Comparison of ENCODE assay signal across 34 cellular contexts in the genomic region with DNA sequence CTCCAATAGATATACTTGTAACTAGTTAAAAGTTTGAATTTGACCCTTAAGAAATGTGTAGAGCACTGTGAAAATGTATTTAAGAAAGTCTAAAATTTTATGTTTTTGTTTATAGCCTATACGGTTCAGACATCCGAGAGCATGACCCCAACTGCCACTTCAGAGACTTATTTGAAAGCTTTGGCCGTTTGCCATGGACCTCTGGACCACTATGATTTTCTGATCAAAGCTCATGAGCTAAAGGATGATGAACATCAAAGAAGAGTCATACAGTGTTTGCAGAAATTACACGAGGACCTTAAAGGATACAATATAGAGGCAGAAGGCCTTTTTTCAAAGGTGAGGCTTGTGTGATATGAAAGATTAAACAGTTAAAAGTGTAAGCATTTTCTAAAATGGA.
"Had no signal": no experiment of that assay in that cellular context is flagged by ENCODE, and none has a peak within 500 bp of the region (broad histone marks: within the 10 kb centered on the region; RNA-seq: fewer than 3 reads in every experiment).

No MANE protein-coding gene starts in this region.

- H3K4me3 ChIP-seq: MG63 had no signal

- H3K27me3 ChIP-seq: MG63 had no signal

- H3K4me2 ChIP-seq: KMS-11 had no signal

- H3K27ac ChIP-seq: KMS-11 had no signal

- DNase-seq: Karpas-422, Kasumi-1, MG63, MM.1S, MV-4-11, NCI-H1048, NCI-H1092, NCI-H1092 treated with DMSO at 0.1 percent for 48 hours, NCI-H1105, NCI-H1105 treated with DMSO at 0.1 percent for 48 hours, NCI-H1417, NCI-H1417 treated with DMSO at 0.1 percent for 48 hours, NCI-H1436, NCI-H1436 treated with DMSO at 0.1 percent for 48 hours, NCI-H146, NCI-H1694, NCI-H1694 treated with DMSO at 0.1 percent for 48 hours, NCI-H187, NCI-H187 treated with DMSO at 0.1 percent for 48 hours, NCI-H1930, NCI-H2029, NCI-H2029 treated with DMSO at 0.1 percent for 48 hours, NCI-H2081, NCI-H2081 treated with DMSO at 0.1 percent for 48 hours, NCI-H2107, NCI-H2171, NCI-H2171 treated with DMSO at 0.1 percent for 48 hours, NCI-H2227 treated with DMSO at 0.1 percent for 48 hours, NCI-H226, NCI-H345, NCI-H446, NCI-H446 treated with DMSO at 0.1 percent for 48 hours, NCI-H510A had no signal

- H3K9ac ChIP-seq: KMS-11 had no signal

- H3K9me3 ChIP-seq: MG63 had no signal
